Comparison of ENCODE assay signal across 21 cellular contexts in the genomic region with DNA sequence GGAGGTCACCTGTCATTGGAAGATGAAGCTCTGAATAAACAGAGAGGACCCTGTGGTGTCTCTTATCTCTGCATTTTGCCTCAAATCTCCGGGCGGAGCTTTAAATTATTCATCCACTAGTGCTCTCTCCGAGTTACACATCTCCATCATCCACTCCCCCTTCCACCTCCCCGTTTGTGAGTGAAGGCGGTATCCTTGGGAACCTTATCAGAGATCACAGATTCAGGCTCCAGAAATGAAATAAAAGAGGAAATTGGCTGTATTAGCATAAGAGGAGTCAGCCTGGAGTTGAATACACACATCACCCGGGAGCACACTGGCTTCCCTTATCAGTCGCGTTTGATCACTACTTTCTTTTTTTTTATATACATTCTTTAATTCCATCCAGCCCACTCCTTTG.
DNase-seq lines count a peak whose midpoint lies in the region; ATAC-seq, FAIRE-seq and TF ChIP-seq lines count a peak whose summit lies in the region.
"Had no signal": no experiment of that assay in that cellular context is flagged by ENCODE, and none has a peak within 500 bp of the region (broad histone marks: within the 10 kb centered on the region; RNA-seq: fewer than 3 reads in every experiment).

No MANE protein-coding gene starts in this region.

- DNase-seq in HT-29 (ENCODE audit: low spot score) (peak; percentile 61), RCC 7860 (ENCODE audit: low spot score) (peak; percentile 43), endothelial cell of umbilical vein (ENCODE audit: low read depth, low spot score) (peak; percentile 59), type B pancreatic cell (ENCODE audit: extremely low spot score, unreplicated experiment) (no peak), T-helper 9 cell (no peak), endothelial cell (ENCODE audit: low spot score) (no peak)
- DNase-seq: Calu3; CD4-positive, CD25-positive, alpha-beta regulatory T cell; DMS53; MM.1S; NCI-H1092 treated with DMSO at 0.1 percent for 48 hours; NCI-H1694 treated with DMSO at 0.1 percent for 48 hours; NCI-H2107; NCI-H345; NCI-H69; SJCRH30 had no signal

- no peaks in the 10 kb centered on the region for H4K20me1 ChIP-seq in endothelial cell of umbilical vein (replicated peaks; ENCODE audit: control insufficient read depth, extremely low read depth, insufficient read depth, low read length)

- no TSS peak for BruUV-seq in endothelial cell of umbilical vein (replicated peaks; lab: Mats Ljungman, UMichigan)

- no peak for TF ChIP-seq POLR2A in endothelial cell of umbilical vein (IDR thresholded peaks at IDR 0.05; ENCODE audit: low read depth, low read length)

- H3K36me3 ChIP-seq in endothelial cell of umbilical vein (ENCODE audit: control insufficient read depth in 2 of 2, extremely low read depth in 1 of 2, insufficient read depth in 2 of 2, low read length in 2 of 2) = no peaks in the 10 kb centered on the region
- H3K36me3 ChIP-seq: SJCRH30 had no signal

- CTCF ChIA-PET in endothelial cell of umbilical vein (lab: Charles Lee) = no interaction called here

- no peak for TF ChIP-seq CTCF in endothelial cell of umbilical vein (IDR thresholded peaks at IDR 0.05; ENCODE audit: extremely low read depth in 1 of 2, insufficient read depth in 1 of 2, low read depth in 1 of 2, low read length in 2 of 2)
- no peak for TF ChIP-seq CTCF in type B pancreatic cell (conservative IDR thresholded peaks at IDR 0.05)
- no peak for TF ChIP-seq CTCF in endothelial cell (IDR thresholded peaks at IDR 0.05; ENCODE audit: unreplicated experiment)

- ATAC-seq in HG02623 (IDR thresholded peaks at IDR 0.05; ENCODE audit: unreplicated experiment) (no peak), HG03460 (IDR thresholded peaks at IDR 0.05; ENCODE audit: unreplicated experiment) (no peak)
- ATAC-seq: GM23338, HCT116 had no signal

- H3K27ac Mint-ChIP-seq in type B pancreatic cell (peak overlapping the region; percentile 41), endothelial cell (ENCODE audit: unreplicated experiment) (no peak overlapping the region)
- H3K27ac Mint-ChIP-seq: CD4-positive, CD25-positive, alpha-beta regulatory T cell; GM23338 had no signal

- no peak overlapping the region for H3K27ac ChIP-seq in endothelial cell of umbilical vein (ENCODE audit: insufficient read depth, low read depth, low read length)
- H3K27ac ChIP-seq: SJCRH30 had no signal

- intact Hi-C loops in endothelial cell of umbilical vein (cut with micrococcal nuclease) = no loop called here

- H3K9me3 Mint-ChIP-seq in type B pancreatic cell = no peaks in the 10 kb centered on the region
- H3K9me3 Mint-ChIP-seq in endothelial cell (ENCODE audit: unreplicated experiment) = no peaks in the 10 kb centered on the region
- H3K9me3 Mint-ChIP-seq: GM23338 had no signal

- H3K9ac ChIP-seq in endothelial cell of umbilical vein (replicated peaks; ENCODE audit: extremely low read depth, insufficient read depth, low read length) = no peak overlapping the region

- H3K4me3 Mint-ChIP-seq in type B pancreatic cell = no peak overlapping the region
- no peak overlapping the region for H3K4me3 Mint-ChIP-seq in endothelial cell (ENCODE audit: unreplicated experiment)
- H3K4me3 Mint-ChIP-seq: CD4-positive, CD25-positive, alpha-beta regulatory T cell; GM23338 had no signal

- peaks cover 15% of the 10 kb centered on the region for H3K4me1 Mint-ChIP-seq in type B pancreatic cell (ENCODE audit: unreplicated experiment)
- H3K4me1 Mint-ChIP-seq in endothelial cell (ENCODE audit: unreplicated experiment) = peaks cover 4% of the 10 kb centered on the region
- H3K4me1 Mint-ChIP-seq: CD4-positive, CD25-positive, alpha-beta regulatory T cell had no signal

- FAIRE-seq in RCC 7860 (lab: Jason Lieb, UNC) (peak; percentile 65), endothelial cell of umbilical vein (lab: Jason Lieb, UNC) (no peak)
- FAIRE-seq: GM18507 had no signal

- no peaks in the 10 kb centered on the region for H3K9me3 ChIP-seq in endothelial cell of umbilical vein (replicated peaks; ENCODE audit: control insufficient read depth, insufficient read depth, low read length)
- H3K9me3 ChIP-seq: SJCRH30 had no signal

- H3K4me2 ChIP-seq in endothelial cell of umbilical vein (ENCODE audit: insufficient read depth, low read length) = no peak overlapping the region
- H3K4me2 ChIP-seq: GM23338 had no signal

- no peaks in the 10 kb centered on the region for H3K27me3 ChIP-seq in endothelial cell of umbilical vein (ENCODE audit: control insufficient read depth in 2 of 2, insufficient read depth in 2 of 2, low read length in 2 of 2)
- H3K27me3 ChIP-seq: SJCRH30 had no signal

- no peak overlapping the region for H2AFZ ChIP-seq in endothelial cell of umbilical vein (ENCODE audit: low read depth, low read length)
- H2AFZ ChIP-seq: GM23338 had no signal

- peaks cover 3% of the 10 kb centered on the region for H3K27me3 Mint-ChIP-seq in type B pancreatic cell
- no peaks in the 10 kb centered on the region for H3K27me3 Mint-ChIP-seq in endothelial cell (ENCODE audit: unreplicated experiment)

- POLR2A ChIA-PET in endothelial cell of umbilical vein (lab: Charles Lee) = no interaction called here

- H3K36me3 Mint-ChIP-seq in type B pancreatic cell (no peaks in the 10 kb centered on the region), endothelial cell (ENCODE audit: low read depth, unreplicated experiment) (no peaks in the 10 kb centered on the region)
- H3K36me3 Mint-ChIP-seq: CD4-positive, CD25-positive, alpha-beta regulatory T cell had no signal

- dilution Hi-C loops in endothelial cell of umbilical vein (cut with MboI; ENCODE audit: extremely low pct_ligation_motif_present, low sequenced_read_pairs) = no loop called here

- no peaks in the 10 kb centered on the region for H3K79me2 ChIP-seq in endothelial cell of umbilical vein (ENCODE audit: control insufficient read depth, insufficient read depth, low read length)

- H3K4me3 ChIP-seq in endothelial cell of umbilical vein (replicated peaks in 1 of 3; ENCODE audit: insufficient read depth in 1 of 3, low read depth in 1 of 3, low read length in 3 of 3) = no peak overlapping the region
- H3K4me3 ChIP-seq: GM23338, SJCRH30 had no signal

- H3K9me1 ChIP-seq in endothelial cell of umbilical vein (replicated peaks; ENCODE audit: control insufficient read depth, extremely low read depth, insufficient read depth, low read length) = no peaks in the 10 kb centered on the region

- no peaks in the 10 kb centered on the region for H3K4me1 ChIP-seq in endothelial cell of umbilical vein (ENCODE audit: control insufficient read depth, extremely low read depth, insufficient read depth, low read length)

TF ChIP-seq in endothelial cell of umbilical vein, 7 proteins besides CTCF, POLR2A, EP300 and RAD21:
- TF ChIP-seq GATA2 (IDR thresholded peaks at IDR 0.05; ENCODE audit: insufficient read depth, insufficient read length, low read depth, low read length) = peak; percentile 43
- TF ChIP-seq POLR2AphosphoS5 (IDR thresholded peaks at IDR 0.05; ENCODE audit: insufficient read depth, low read depth, low read length) = no peak

Comparison
In these comparisons a context has a peak if more than half of its experiments do, and no peak if none do; other contexts are left out.
1. DNase-seq: peak in HT-29 (single experiment), RCC 7860 (single experiment) and endothelial cell of umbilical vein (single experiment); none in type B pancreatic cell (single experiment), T-helper 9 cell (single experiment) and endothelial cell (single experiment).